8 cellular contexts compared by ENCODE assay signal in the genomic region with DNA sequence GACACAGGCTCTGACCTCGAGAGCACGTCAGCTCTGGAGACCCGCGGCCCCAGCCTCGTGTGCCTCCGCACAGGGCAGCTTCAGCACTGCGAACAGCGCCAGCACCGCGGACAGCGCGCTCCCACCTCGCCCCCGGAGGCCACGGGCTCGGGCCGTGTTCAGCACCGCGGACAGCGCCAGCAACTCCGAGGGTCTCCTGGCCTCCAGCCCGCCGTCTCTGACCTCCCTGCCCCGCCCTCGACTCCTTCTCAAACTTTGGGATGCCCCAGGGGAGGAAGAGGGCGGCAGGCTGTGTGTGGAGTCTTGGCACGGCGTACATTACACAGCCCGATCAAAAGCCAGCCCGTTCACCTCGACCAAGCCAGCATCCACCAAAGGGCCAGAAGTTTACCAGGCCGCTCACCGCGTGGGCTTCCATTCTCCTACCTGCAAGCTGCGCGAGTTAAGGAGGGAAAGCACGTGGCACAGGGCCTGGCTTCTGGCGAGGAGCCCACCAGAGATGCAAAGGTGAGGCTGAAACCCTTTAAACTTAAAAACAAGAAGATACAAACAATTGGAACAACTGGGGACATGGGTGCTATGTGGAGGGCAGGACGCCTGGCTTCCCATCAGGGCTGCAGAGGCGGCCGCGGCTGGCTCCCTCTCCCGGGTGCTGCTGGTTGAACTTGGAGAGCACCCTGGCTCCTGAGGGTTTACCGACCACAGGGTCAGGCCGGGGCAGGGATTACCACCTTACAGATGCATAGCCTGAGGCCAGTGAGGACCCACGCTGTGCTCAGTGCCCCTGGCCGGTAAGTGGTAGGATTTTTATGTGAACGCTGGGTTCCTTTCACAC. TPM values are rescaled to one million over a fixed set of nuclear protein-coding genes. Genes with fewer than 3 reads are reported as not detected.
DNase-seq lines count a peak whose midpoint lies in the region; ATAC-seq, FAIRE-seq and TF ChIP-seq lines count a peak whose summit lies in the region.

No MANE protein-coding gene starts in this region.

- POLR2A ChIA-PET in RWPE1 (lab: Yijun Ruan, JAX; ENCODE audit: low non-redundant PET) = no interaction called here

- 29% methylated on average over 11 of the region's 48 CpGs for WGBS in right lobe of liver (ENCODE audit: insufficient coverage, low coverage, low lambda C conversion rate, missing lambda C conversion rate)
- WGBS in transverse colon (ENCODE audit: low coverage in 1 of 2), 2 donors = 36% methylated on average over 48 of the region's 48 CpGs; no CpG with 5 or more reads in 1 of the 2 donors

- H3K9me3 ChIP-seq in right lobe of liver (no peaks in the 10 kb centered on the region), transverse colon (no peaks in the 10 kb centered on the region)

- no peaks in the 10 kb centered on the region for H3K36me3 ChIP-seq in right lobe of liver
- H3K36me3 ChIP-seq in transverse colon = no peaks in the 10 kb centered on the region

- H3K4me1 ChIP-seq in right lobe of liver (no peaks in the 10 kb centered on the region), transverse colon (peaks cover 0 to 5% (median 2%) of the 10 kb centered on the region in 4 donors)

- ATAC-seq in right lobe of liver (peak; percentile 42 to 74 (median 59)), GM19395 (IDR thresholded peaks at IDR 0.05; ENCODE audit: unreplicated experiment) (no peak)

- H3K27me3 ChIP-seq in right lobe of liver (peaks cover 5 to 26% of the 10 kb centered on the region in 2 donors), transverse colon (peaks cover 97% of the 10 kb centered on the region)

- no peak for FAIRE-seq in GM12891 (lab: Jason Lieb, UNC)

- no peak overlapping the region for H3K27ac ChIP-seq in RWPE1
- no peak overlapping the region for H3K27ac ChIP-seq in right lobe of liver
- H3K27ac ChIP-seq in transverse colon = no peak overlapping the region

- in situ Hi-C loops in transverse colon (cut with MboI; ENCODE audit: low pct_ligation_motif_present in 1 of 4, low pct_unique_long_range_greater_than_20kb in 1 of 4, low sequenced_read_pairs in 3 of 4) = no loop called here

- TF ChIP-seq EP300 in transverse colon (IDR thresholded peaks at IDR 0.05; ENCODE audit: low read depth) = no peak

- H3K4me3 ChIP-seq in right lobe of liver (no peak overlapping the region), transverse colon (no peak overlapping the region)

- DNase-seq in GM12891 (ENCODE audit: insufficient read length, low spot score) = peak; percentile 59
- peak; percentile 58 for DNase-seq in RWPE1 (ENCODE audit: low spot score)
- DNase-seq in cerebellar cortex (ENCODE audit: low spot score) = peak; percentile 24
- peak in 2 of 3 donors; percentile 36 to 56 for DNase-seq in right lobe of liver
- DNase-seq in transverse colon = no peak
- DNase-seq in NCI-H146 (lab: John Stamatoyannopoulos, UW) = no peak
- DNase-seq in NK-92 treated with Interleukin-12 subunit alpha and Interleukin-12 subunit beta, amount 100 ng/mL, for 24 hours (lab: John Stamatoyannopoulos, UW) = no peak

- CTCF ChIA-PET in RWPE1 (lab: Yijun Ruan, JAX) = no interaction called here

- intact Hi-C loops in right lobe of liver (cut with DNase I) = no loop called here
- intact Hi-C loops in transverse colon (cut with DNase I; ENCODE audit: low total_unique reads) = no loop called here

- TF ChIP-seq CTCF in RWPE1 (conservative IDR thresholded peaks at IDR 0.05; ENCODE audit: low read depth) (no peak), right lobe of liver (IDR thresholded peaks at IDR 0.05) (no peak), transverse colon (IDR thresholded peaks at IDR 0.05) (no peak)

- no peak for TF ChIP-seq POLR2A in GM12891 (IDR thresholded peaks at IDR 0.05; ENCODE audit: low read depth, low read length)
- TF ChIP-seq POLR2A in right lobe of liver (IDR thresholded peaks at IDR 0.05) = no peak
- no peak for TF ChIP-seq POLR2A in transverse colon (IDR thresholded peaks at IDR 0.05)

TF ChIP-seq in GM12891, 5 proteins besides CTCF, POLR2A, EP300 and RAD21:
- TF ChIP-seq TAF1 (IDR thresholded peaks at IDR 0.05; ENCODE audit: low read depth, low read length) (no peak), PAX5 (IDR thresholded peaks at IDR 0.05; ENCODE audit: insufficient read depth, low read length, severe bottlenecking) (no peak), POU2F2 (IDR thresholded peaks at IDR 0.05; ENCODE audit: low read depth, low read length) (no peak), SPI1 (IDR thresholded peaks at IDR 0.05; ENCODE audit: low read depth, low read length) (no peak), POLR2AphosphoS5 (IDR thresholded peaks at IDR 0.05; ENCODE audit: low read depth, low read length) (no peak)
TF ChIP-seq in GM12891: peak in this region for 0.

RNA-seq across cellular contexts. Expression of a gene that starts 4.5 kb away (rescaled TPM):
- polyA plus RNA-seq in GM12891 (2012; ENCODE audit: low read depth, missing spikeins) = not detected
- total RNA-seq in right lobe of liver = not detected
- not detected for total RNA-seq in transverse colon

Comparison
In these comparisons a context has a peak if more than half of its experiments do, and no peak if none do; other contexts are left out.
1. DNase-seq: peak in GM12891 (single experiment), RWPE1 (single experiment), cerebellar cortex (single experiment) and right lobe of liver (2 of 3); none in transverse colon (single experiment), NCI-H146 (single experiment) and NK-92 treated with Interleukin-12 subunit alpha and Interleukin-12 subunit beta, amount 100 ng/mL, for 24 hours (single experiment).